ENCODE assay signal across 8 cellular contexts in the genomic region with DNA sequence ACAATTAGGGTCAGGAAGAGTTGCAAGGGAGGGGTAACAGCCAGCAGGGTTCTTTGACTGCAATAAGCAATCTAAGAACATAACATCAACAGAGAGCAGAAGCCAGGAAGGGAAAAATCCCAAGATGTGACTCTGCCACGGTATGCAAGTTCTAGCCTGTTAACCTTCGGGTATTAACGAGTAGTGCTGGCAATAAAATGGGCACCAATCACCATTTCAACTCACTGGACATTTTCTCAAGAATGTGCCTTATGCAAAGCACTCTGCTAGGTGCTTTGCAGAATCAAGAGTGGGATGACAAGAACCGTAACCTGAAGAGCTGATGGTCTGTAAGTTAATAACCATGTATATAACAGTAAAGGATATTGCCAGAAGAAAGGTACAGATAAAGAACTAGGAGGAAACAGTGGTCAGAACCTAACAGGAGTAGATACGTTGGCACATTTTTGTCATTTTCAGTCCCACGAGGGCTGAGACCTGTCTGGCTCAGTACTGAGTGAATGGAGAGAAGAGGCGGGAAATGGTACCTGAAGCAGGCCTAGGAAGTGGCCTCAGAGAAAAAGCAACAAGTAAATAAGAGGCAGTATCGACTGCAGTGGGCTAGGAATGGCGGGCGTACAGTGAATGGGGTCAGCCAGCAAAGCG. TPM values are rescaled to one million over a fixed set of nuclear protein-coding genes. Genes with fewer than 3 reads are reported as not detected.
DNase-seq lines count a peak whose midpoint lies in the region; ATAC-seq, FAIRE-seq and TF ChIP-seq lines count a peak whose summit lies in the region.

No MANE protein-coding gene starts in this region.

- peak overlapping the region; percentile 80 for H3K4me3 ChIP-seq in GM06990 (replicated peaks; ENCODE audit: low read depth, low read length)
- H3K4me3 ChIP-seq in LNCaP clone FGC (ENCODE audit: low read depth, low read length), result peak overlapping the region; percentile 84
- peak overlapping the region; percentile 86 for H3K4me3 ChIP-seq in astrocyte of the cerebellum (ENCODE audit: low read depth, low read length)
- H3K4me3 ChIP-seq in kidney (ENCODE audit: low read length in 2 of 2), result peak overlapping the region; percentile 81 to 92
- H3K4me3 ChIP-seq in stomach smooth muscle (ENCODE audit: low read length in 2 of 2), result peak overlapping the region; percentile 68 to 89

- no peaks in the 10 kb centered on the region for H3K36me3 ChIP-seq in GM06990 (ENCODE audit: control insufficient read depth, insufficient read depth, low read length)
- H3K36me3 ChIP-seq in kidney (ENCODE audit: control insufficient read depth in 1 of 2, insufficient read depth in 2 of 2, low read length in 2 of 2), result no peaks in the 10 kb centered on the region
- no peaks in the 10 kb centered on the region for H3K36me3 ChIP-seq in stomach smooth muscle (ENCODE audit: control insufficient read depth in 2 of 2, insufficient read depth in 2 of 2, low read length in 2 of 2)

- intact Hi-C loops in kidney (cut with DNase I), result no loop called here

- H3K4me1 ChIP-seq in kidney (ENCODE audit: control insufficient read depth in 1 of 2, insufficient read depth in 1 of 2, low read depth in 1 of 2, low read length in 2 of 2) (peaks cover 10 to 15% of the 10 kb centered on the region in 2 donors), stomach smooth muscle (ENCODE audit: control insufficient read depth, insufficient read depth, low read length) (peaks cover 13% of the 10 kb centered on the region)

- H3K27ac ChIP-seq in kidney (ENCODE audit: low read depth in 2 of 2, low read length in 2 of 2), result peak overlapping the region; percentile 79 to 83
- peak overlapping the region; percentile 66 for H3K27ac ChIP-seq in stomach smooth muscle (ENCODE audit: low read length)

- in situ Hi-C loops in astrocyte of the cerebellum (cut with HindIII; ENCODE audit: low sequenced_read_pairs), result no loop called here

- ATAC-seq in GM21515 (IDR thresholded peaks at IDR 0.05; ENCODE audit: unreplicated experiment), result peak; percentile 5
- no peak for ATAC-seq in HG03469 (IDR thresholded peaks at IDR 0.05; ENCODE audit: unreplicated experiment)

- H3K9ac ChIP-seq in kidney (ENCODE audit: low read length in 2 of 2) (peak overlapping the region; percentile 41 to 53), stomach smooth muscle (ENCODE audit: low read length in 2 of 2) (peak overlapping the region; percentile 81 to 85)

- no peaks in the 10 kb centered on the region for H3K9me3 ChIP-seq in kidney (ENCODE audit: control insufficient read depth in 1 of 2, low read length in 2 of 2)
- no peaks in the 10 kb centered on the region for H3K9me3 ChIP-seq in stomach smooth muscle (ENCODE audit: control insufficient read depth in 2 of 2, low read length in 2 of 2)

- DNase-seq in GM06990 (ENCODE audit: extremely low read depth, insufficient read length), result no peak
- DNase-seq in LNCaP clone FGC (ENCODE audit: low read depth), result no peak
- no peak for DNase-seq in astrocyte of the cerebellum (ENCODE audit: low read depth)
- no peak for DNase-seq in kidney
- no peak for DNase-seq in H4 (ENCODE audit: low spot score)

- H3K27me3 ChIP-seq in GM06990 (replicated peaks; ENCODE audit: control insufficient read depth, insufficient read depth, low read length) (no peaks in the 10 kb centered on the region), stomach smooth muscle (ENCODE audit: control insufficient read depth in 1 of 2, insufficient read depth in 2 of 2, low read length in 2 of 2) (no peaks in the 10 kb centered on the region)

- TF ChIP-seq CTCF in GM06990 (IDR thresholded peaks at IDR 0.05; ENCODE audit: insufficient read depth, low read length, poor library complexity, severe bottlenecking), result no peak
- TF ChIP-seq CTCF in LNCaP clone FGC (IDR thresholded peaks at IDR 0.05; ENCODE audit: control insufficient read depth, extremely low read depth, insufficient read depth), result no peak
- TF ChIP-seq CTCF in astrocyte of the cerebellum (IDR thresholded peaks at IDR 0.05; ENCODE audit: low read depth, low read length, missing control alignments), result no peak
- TF ChIP-seq CTCF in kidney (IDR thresholded peaks at IDR 0.05; ENCODE audit: borderline replicate concordance, extremely low read depth, insufficient read depth), result no peak

- FAIRE-seq in kidney (lab: Jason Lieb, UNC), result no peak

RNA-seq across cellular contexts. Expression of gene ELOVL6, which starts 2.7 kb away (rescaled TPM):
- 10.7 TPM for total RNA-seq in kidney
- 21.5 TPM for polyA plus RNA-seq in kidney (ENCODE audit: insufficient read depth, low read depth, low replicate concordance)
- total RNA-seq in H4 (2014; rRNA removed; shearing (Covaris generic)), result 6.1 and 9.3 TPM in 2 replicates
